In genomic region chr10:110657968-110658691, GRCh38 we compare ENCODE assay signal across 16 cellular contexts.
"Had no signal": no experiment of that assay in that cellular context is flagged by ENCODE, and none has a peak within 500 bp of the region (broad histone marks: within the 10 kb centered on the region; RNA-seq: fewer than 3 reads in every experiment).

No MANE protein-coding gene starts in this region.

- H3K36me3 ChIP-seq: esophagus squamous epithelium, ovary, transverse colon, vagina had no signal

- H3K27ac ChIP-seq: dorsolateral prefrontal cortex, esophagus squamous epithelium, ovary, transverse colon, vagina had no signal

- DNase-seq: activated CD4-positive, alpha-beta T cell treated with anti-CD3 and anti-CD28 coated beads, Interleukin-2, amount 50 U/mL, for 48 hours; activated naive CD4-positive, alpha-beta T cell treated with anti-CD3 and anti-CD28 coated beads for 36 hours; dorsolateral prefrontal cortex; esophagus squamous epithelium; kidney glomerular epithelial cell; midbrain; naive B cell; ovary; stimulated activated naive CD4-positive, alpha-beta T cell; substantia nigra; T-cell; T-helper 9 cell; transverse colon had no signal

- H3K9me3 ChIP-seq: esophagus squamous epithelium, ovary, transverse colon, vagina had no signal

- ATAC-seq: activated T-helper 17 cell treated with anti-CD3 and anti-CD28 coated beads, Interleukin-2, amount 50 U/mL, for 72 hours; T-cell had no signal

- H3K27me3 ChIP-seq: ovary, vagina had no signal

- H3K4me1 ChIP-seq: esophagus squamous epithelium, transverse colon, vagina had no signal

- H3K4me3 ChIP-seq: dorsolateral prefrontal cortex, esophagus squamous epithelium, lung, ovary, transverse colon, vagina had no signal
